2 cellular contexts compared by ENCODE assay signal in the genomic region with DNA sequence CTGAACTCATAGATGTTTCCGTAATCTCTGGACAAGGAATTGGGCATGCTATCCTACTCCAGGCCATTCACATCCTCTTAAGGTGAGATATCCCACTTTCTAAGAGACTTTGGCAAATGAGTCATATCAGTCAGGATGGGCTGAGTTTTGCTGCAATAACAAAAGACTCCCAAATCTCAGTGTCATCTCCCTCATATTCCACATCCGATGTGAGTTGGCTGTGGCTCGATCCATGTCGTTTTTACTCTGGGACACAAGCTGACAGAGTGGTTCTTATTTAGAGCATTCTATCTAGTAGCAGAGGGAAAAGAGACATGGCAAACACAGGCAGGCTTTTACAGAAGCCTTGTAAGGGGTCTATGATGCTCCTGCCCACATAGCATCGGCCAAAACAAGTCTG. TPM values are rescaled to one million over a fixed set of nuclear protein-coding genes. Genes with fewer than 3 reads are reported as not detected.
"Had no signal": no experiment of that assay in that cellular context is flagged by ENCODE, and none has a peak within 500 bp of the region (broad histone marks: within the 10 kb centered on the region; RNA-seq: fewer than 3 reads in every experiment).

No MANE protein-coding gene starts in this region.

RNA-seq across cellular contexts. Expression of gene GPAT2, which starts 28.5 kb away (rescaled TPM):
- total RNA-seq: G401, GM12878 had no signal
